In the genomic region with DNA sequence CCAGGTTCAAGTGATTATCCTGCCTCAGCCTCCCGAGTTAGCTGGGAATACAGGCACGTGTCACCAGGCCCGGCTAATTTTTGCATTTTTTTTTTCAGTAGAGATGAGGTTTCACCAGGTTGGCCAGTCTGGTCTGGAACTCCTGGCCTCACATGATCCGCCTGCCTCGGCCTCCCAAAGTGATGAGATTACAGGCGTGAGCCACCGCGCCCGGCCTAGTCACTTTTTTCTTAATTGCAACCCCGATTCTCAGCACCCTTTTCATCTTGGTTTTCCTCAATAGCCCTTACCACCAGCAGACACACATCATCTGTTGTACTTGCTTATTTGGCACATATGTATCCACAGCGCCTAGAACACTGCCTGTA, we compare ENCODE assay signal across 8 cellular contexts. TPM values are rescaled to one million over a fixed set of nuclear protein-coding genes. Genes with fewer than 3 reads are reported as not detected.
DNase-seq lines count a peak whose midpoint lies in the region; ATAC-seq, FAIRE-seq and TF ChIP-seq lines count a peak whose summit lies in the region.

No MANE protein-coding gene starts in this region.

- peak overlapping the region; percentile 86 to 90 for H3K27ac Mint-ChIP-seq in T-cell

- no peak for FAIRE-seq in frontal cortex (lab: Jason Lieb, UNC)

- POLR2A ChIA-PET in T-cell (lab: Charles Lee) = no interaction called here

- TF ChIP-seq CTCF in GM12865 (IDR thresholded peaks at IDR 0.05; ENCODE audit: insufficient read depth, low read depth, low read length, missing control alignments) (no peak), fibroblast of pulmonary artery (IDR thresholded peaks at IDR 0.05; ENCODE audit: low read length, missing control alignments) (no peak), retinal pigment epithelial cell (conservative IDR thresholded peaks at IDR 0.05; ENCODE audit: low read depth, low read length) (no peak)

- peaks cover 36 to 44% (median 40%) of the 10 kb centered on the region in 3 donors for H3K4me1 Mint-ChIP-seq in T-cell

- CTCF ChIA-PET in T-cell (lab: Charles Lee) = no interaction called here

- no peaks in the 10 kb centered on the region for H3K9me3 Mint-ChIP-seq in T-cell

- H3K27me3 Mint-ChIP-seq in T-cell = no peaks in the 10 kb centered on the region

- DNase-seq in GM12865 (ENCODE audit: low read depth) (no peak), T-cell (no peak), fibroblast of pulmonary artery (ENCODE audit: low read depth) (no peak), retinal pigment epithelial cell (ENCODE audit: low read depth) (no peak), COR-L47 (lab: John Stamatoyannopoulos, UW) (no peak), inferior parietal cortex (ENCODE audit: extremely low spot score) (no peak), frontal cortex (ENCODE audit: low spot score in 2 of 2) (no peak)

- H3K4me3 ChIP-seq in GM12865 (ENCODE audit: low read depth, low read length) (peak overlapping the region; percentile 84), fibroblast of pulmonary artery (replicated peaks; ENCODE audit: low read depth, low read length) (peak overlapping the region; percentile 67), retinal pigment epithelial cell (ENCODE audit: low read length) (peak overlapping the region; percentile 63)

- peak overlapping the region; percentile 89 to 96 (median 94) for H3K4me3 Mint-ChIP-seq in T-cell

- H3K36me3 Mint-ChIP-seq in T-cell = peaks cover 13% of the 10 kb centered on the region

- ATAC-seq in T-cell (replicated peaks in 1 of 4) = no peak
- ATAC-seq in GM21737 (IDR thresholded peaks at IDR 0.05; ENCODE audit: unreplicated experiment) = no peak

RNA-seq across cellular contexts. Expression of a gene that starts 0.6 kb away (rescaled TPM):
- total RNA-seq in T-cell (100 to 1,000 TPM; 108 to 132 (median 126) TPM), frontal cortex (98.2 TPM)

RNA-seq across cellular contexts. Expression of a gene that starts 39.8 kb away (rescaled TPM):
- total RNA-seq in T-cell (10 to 100 TPM in 4 of 5 donors, 1 to 10 TPM in 1; 9.4 to 14.8 (median 14.2) TPM), frontal cortex (22.4 TPM)
